ENCODE assay signal across 8 cellular contexts in the genomic region with DNA sequence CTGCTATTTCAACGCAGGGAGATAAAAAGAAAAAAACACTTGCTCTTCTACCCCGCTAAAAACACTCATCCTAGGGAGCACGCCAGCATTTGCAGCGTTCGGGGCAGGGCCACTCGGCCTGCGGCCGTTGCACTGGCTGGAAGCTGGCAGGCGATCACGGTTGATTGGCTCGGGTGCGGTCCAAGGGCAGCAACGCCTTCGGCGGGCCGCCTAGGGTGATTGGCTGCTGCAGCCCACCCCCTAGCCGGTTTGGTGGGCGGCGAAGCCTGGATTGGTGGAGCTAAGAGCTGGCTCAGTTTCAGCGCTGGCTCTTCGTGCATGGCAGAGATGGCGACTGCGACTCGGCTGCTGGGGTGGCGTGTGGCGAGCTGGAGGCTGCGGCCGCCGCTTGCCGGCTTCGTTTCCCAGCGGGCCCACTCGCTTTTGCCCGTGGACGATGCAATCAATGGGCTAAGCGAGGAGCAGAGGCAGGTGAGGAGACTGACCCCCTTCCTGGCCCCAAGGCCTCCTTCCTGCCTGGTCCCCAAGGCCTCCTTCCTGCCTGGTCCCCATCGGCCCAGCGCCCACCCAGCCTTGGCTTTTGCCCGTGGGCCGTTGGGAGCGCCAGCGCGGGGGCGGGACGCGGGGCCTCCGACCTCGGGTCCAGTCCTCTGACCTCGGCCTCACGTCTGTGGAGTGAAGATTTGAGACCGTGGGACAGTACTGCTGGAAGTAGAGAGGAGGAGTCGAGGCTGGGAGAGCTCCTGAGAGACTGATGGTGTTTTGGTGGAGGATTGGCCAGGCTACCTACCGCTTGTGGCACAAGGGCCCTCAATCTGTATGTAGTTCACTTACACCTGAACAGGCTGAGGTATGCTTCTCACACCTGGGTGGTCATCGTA. TPM values are rescaled to one million over a fixed set of nuclear protein-coding genes. Genes with fewer than 3 reads are reported as not detected.
DNase-seq lines count a peak whose midpoint lies in the region; ATAC-seq and TF ChIP-seq lines count a peak whose summit lies in the region.

A gene (plus strand): TSS at position 295 of the 881 bp plus-strand sequence. CDS start 33 bp downstream, at position 328.

- TF ChIP-seq CTCF in GM12864 (IDR thresholded peaks at IDR 0.05; ENCODE audit: low read depth, low read length, missing control alignments) (no peak), cardiac muscle cell (IDR thresholded peaks at IDR 0.05; ENCODE audit: low read depth, low read length) (no peak), parathyroid adenoma (IDR thresholded peaks at IDR 0.05) (no peak), tibial nerve (IDR thresholded peaks at IDR 0.05) (no peak)

- H2AFZ ChIP-seq in parathyroid adenoma = peak within 1 kb of the TSS; percentile 87

- 2% methylated on average over 23 to 52 of the region's 54 CpGs for WGBS in tibial nerve, 2 donors

- H3K79me2 ChIP-seq in parathyroid adenoma = no peaks in the 10 kb centered on the region

- ATAC-seq in HG02763 (IDR thresholded peaks at IDR 0.05; ENCODE audit: unreplicated experiment) = peak; percentile 85

- peak in 1 of 2 donors; percentile 86 for TF ChIP-seq EP300 in tibial nerve (IDR thresholded peaks at IDR 0.05)

- H3K4me3 ChIP-seq in GM12864 (ENCODE audit: low read depth, low read length) (peak within 1 kb of the TSS; percentile 94), adipocyte (ENCODE audit: low read length) (peak within 1 kb of the TSS; percentile 94), cardiac muscle cell (peak within 1 kb of the TSS; percentile 60), parathyroid adenoma (ENCODE audit: low read depth, low read length) (peak within 1 kb of the TSS; percentile 76), tibial nerve (peak within 1 kb of the TSS; percentile 65 to 82 (median 70))

- peak within 1 kb of the TSS; percentile 40 for H3K27ac ChIP-seq in cardiac muscle cell
- H3K27ac ChIP-seq in parathyroid adenoma = peak within 1 kb of the TSS; percentile 67
- H3K27ac ChIP-seq in tibial nerve = peak within 1 kb of the TSS; percentile 45 to 85 (median 75)

- H3K4me1 ChIP-seq in adipocyte (ENCODE audit: control insufficient read depth, insufficient read depth, low read length) (peaks cover 24% of the 10 kb centered on the region), cardiac muscle cell (ENCODE audit: low read depth) (peaks cover 14% of the 10 kb centered on the region), parathyroid adenoma (no peaks in the 10 kb centered on the region), tibial nerve (peaks cover 0 to 26% (median 16%) of the 10 kb centered on the region in 4 donors)

- H3K36me3 ChIP-seq in adipocyte (ENCODE audit: control insufficient read depth, insufficient read depth, low read length, severe bottlenecking) (peaks cover 30% of the 10 kb centered on the region), cardiac muscle cell (peaks cover 14% of the 10 kb centered on the region), parathyroid adenoma (ENCODE audit: control insufficient read depth, insufficient read depth, low read length) (no peaks in the 10 kb centered on the region), tibial nerve (peaks cover 0 to 36% (median 5%) of the 10 kb centered on the region in 3 donors)

- TF ChIP-seq POLR2A in tibial nerve (IDR thresholded peaks at IDR 0.05) = peak in 1 of 2 donors; percentile 81

- peak within 1 kb of the TSS; percentile 94 for H3K9ac ChIP-seq in adipocyte (ENCODE audit: low read length)
- no peak within 1 kb of the TSS for H3K9ac ChIP-seq in parathyroid adenoma

- H3K27me3 ChIP-seq in adipocyte (replicated peaks; ENCODE audit: control insufficient read depth, insufficient read depth, low read length) = no peaks in the 10 kb centered on the region
- no peaks in the 10 kb centered on the region for H3K27me3 ChIP-seq in cardiac muscle cell
- no peaks in the 10 kb centered on the region for H3K27me3 ChIP-seq in parathyroid adenoma (ENCODE audit: control insufficient read depth, insufficient read depth, low read length)
- H3K27me3 ChIP-seq in tibial nerve = no peaks in the 10 kb centered on the region

- DNase-seq in GM12864 (ENCODE audit: low read depth) (peak; percentile 74), NCI-H1436 (lab: John Stamatoyannopoulos, UW) (peak; percentile 91), T follicular helper cell (ENCODE audit: low read depth) (peak; percentile 72), adipocyte (ENCODE audit: low read depth) (peak; percentile 98), cardiac muscle cell (ENCODE audit: low read depth in 1 of 2, low spot score in 1 of 2) (peak; percentile 98), tibial nerve (ENCODE audit: low spot score in 2 of 2) (peak; percentile 89 to 91)

- H3K9me3 ChIP-seq in adipocyte (ENCODE audit: control insufficient read depth, low read length) = no peaks in the 10 kb centered on the region
- no peaks in the 10 kb centered on the region for H3K9me3 ChIP-seq in cardiac muscle cell (ENCODE audit: low read depth)
- H3K9me3 ChIP-seq in parathyroid adenoma (ENCODE audit: control insufficient read depth, low read length) = no peaks in the 10 kb centered on the region
- no peaks in the 10 kb centered on the region for H3K9me3 ChIP-seq in tibial nerve

- H3K4me2 ChIP-seq in parathyroid adenoma (ENCODE audit: low read length) = peak within 1 kb of the TSS; percentile 96

RNA-seq across cellular contexts. Expression of the gene that starts here (rescaled TPM):
- total RNA-seq in cardiac muscle cell (75.2 and 96.1 TPM in 2 replicates), tibial nerve (10 to 100 TPM; 62.8 to 88.6 (median 76.7) TPM)
- 114 and 130 TPM in 2 replicates for polyA plus RNA-seq in cardiac muscle cell

Comparison
In these comparisons a context has a peak if more than half of its experiments do, and no peak if none do; other contexts are left out.
1. Peak in every context shown above with its lines: DNase-seq, ATAC-seq, H3K4me3 ChIP-seq and H3K27ac ChIP-seq.